2 cellular contexts compared by ENCODE assay signal in the genomic region with DNA sequence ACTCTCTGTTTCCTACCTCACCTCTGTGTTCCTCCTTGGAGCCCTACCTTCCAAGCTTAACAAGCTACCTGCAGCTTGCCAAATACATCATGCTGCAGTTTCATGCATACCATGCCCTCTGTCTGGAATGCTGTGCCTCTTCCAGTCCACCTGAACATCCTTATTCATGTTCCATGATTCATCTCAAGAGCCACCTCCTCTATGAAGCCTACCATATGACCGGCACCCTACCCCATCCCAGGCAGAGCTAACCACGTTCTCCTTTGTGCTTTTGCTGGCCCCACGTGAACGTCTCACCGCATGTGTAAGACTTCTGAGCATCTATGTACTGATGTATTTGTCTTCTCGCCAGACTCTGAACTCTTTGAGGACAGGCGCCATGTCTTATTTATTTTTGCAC.
TF ChIP-seq lines count a peak whose summit lies in the region.

No MANE protein-coding gene starts in this region.

TF ChIP-seq in H1, 55 proteins besides CTCF, POLR2A, EP300 and RAD21:
- TF ChIP-seq GTF2F1 (IDR thresholded peaks at IDR 0.05; ENCODE audit: borderline replicate concordance, low read depth, low read length) (no peak), TCF12 (IDR thresholded peaks at IDR 0.05; ENCODE audit: low read depth, low read length) (no peak), NANOG (IDR thresholded peaks at IDR 0.05; ENCODE audit: insufficient read depth, low read depth, low read length, poor library complexity, severe bottlenecking) (no peak), TAF1 (IDR thresholded peaks at IDR 0.05; ENCODE audit: low read depth, low read length) (no peak), HDAC2 (IDR thresholded peaks at IDR 0.05; ENCODE audit: borderline replicate concordance in 1 of 2, low read depth in 2 of 2, low read length in 2 of 2) (no peak), CREB1 (IDR thresholded peaks at IDR 0.05) (no peak), KDM4A (IDR thresholded peaks at IDR 0.05; ENCODE audit: low read depth, low read length, severe bottlenecking) (no peak), RXRA (IDR thresholded peaks at IDR 0.05; ENCODE audit: insufficient read depth, low read depth, low read length) (no peak), ZNF274 (IDR thresholded peaks at IDR 0.05; ENCODE audit: borderline replicate concordance, extremely low read depth, low read length) (no peak), CEBPB (IDR thresholded peaks at IDR 0.05; ENCODE audit: low read depth, low read length) (no peak), CTBP2 (IDR thresholded peaks at IDR 0.05; ENCODE audit: borderline replicate concordance, insufficient read depth, insufficient read length, low read length) (no peak), HDAC6 (IDR thresholded peaks at IDR 0.05; ENCODE audit: low read depth, low read length) (no peak), KDM5A (IDR thresholded peaks at IDR 0.05; ENCODE audit: low read length) (no peak), BCL11A (IDR thresholded peaks at IDR 0.05; ENCODE audit: low read depth in 2 of 2, low read length in 2 of 2) (no peak), BRCA1 (IDR thresholded peaks at IDR 0.05; ENCODE audit: low read depth, low read length) (no peak)
TF ChIP-seq in H1: peak in this region for 0.

TF ChIP-seq in GM12891, 5 proteins besides CTCF, POLR2A, EP300 and RAD21:
- TF ChIP-seq POLR2AphosphoS5 (IDR thresholded peaks at IDR 0.05; ENCODE audit: low read depth, low read length), result no peak
- no peak for TF ChIP-seq POU2F2 (IDR thresholded peaks at IDR 0.05; ENCODE audit: low read depth, low read length)
- no peak for TF ChIP-seq PAX5 (IDR thresholded peaks at IDR 0.05; ENCODE audit: insufficient read depth, low read length, severe bottlenecking)
- TF ChIP-seq TAF1 (IDR thresholded peaks at IDR 0.05; ENCODE audit: low read depth, low read length), result no peak
- no peak for TF ChIP-seq SPI1 (IDR thresholded peaks at IDR 0.05; ENCODE audit: low read depth, low read length)
